In the genomic region with DNA sequence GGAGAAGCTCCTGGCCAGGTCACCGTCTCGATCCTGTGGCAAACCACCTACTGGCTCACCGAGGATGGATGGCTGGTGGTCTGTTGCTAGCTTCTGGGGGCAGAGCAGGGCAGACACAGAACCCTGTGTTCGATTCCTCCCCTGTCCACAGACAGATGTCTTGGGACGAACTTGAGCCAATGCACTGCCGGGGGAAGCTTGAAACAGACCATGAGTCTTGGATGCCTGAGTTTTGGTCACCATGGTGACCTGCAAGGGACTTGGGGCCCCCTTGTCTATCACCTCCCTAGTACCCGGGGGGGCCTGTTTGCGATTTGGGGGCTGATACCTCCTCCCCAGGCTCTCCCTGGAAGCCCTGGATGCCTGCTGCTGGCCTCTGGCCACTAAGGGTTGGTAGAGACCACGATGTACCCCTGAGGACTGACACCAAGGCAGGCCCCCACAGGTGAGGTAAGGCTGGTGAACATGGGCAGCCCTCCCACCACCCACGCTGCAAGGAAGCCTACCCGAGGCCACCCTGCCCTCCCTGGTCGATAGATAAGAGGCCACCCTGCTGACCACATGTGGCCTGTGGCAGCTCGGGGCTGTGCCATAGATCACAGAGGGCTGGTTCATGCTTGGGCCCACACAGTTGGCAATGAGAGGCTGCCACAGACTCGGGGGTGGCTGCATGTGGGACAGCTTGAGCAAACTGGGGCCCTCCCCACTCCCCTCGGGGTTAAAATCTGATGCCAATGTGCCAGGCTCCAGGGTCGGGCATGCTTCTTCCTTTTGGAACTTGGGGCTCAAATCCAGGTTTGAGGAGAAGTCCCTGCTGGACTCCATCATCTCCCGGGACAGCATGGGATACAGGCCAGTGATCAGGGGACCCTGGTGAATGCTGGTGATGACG, we compare ENCODE assay signal across 2 cellular contexts.
TF ChIP-seq lines count a peak whose summit lies in the region.

No MANE protein-coding gene starts in this region.

TF ChIP-seq in IMR-90, 13 proteins besides CTCF, POLR2A, EP300 and RAD21:
- TF ChIP-seq FOS (IDR thresholded peaks at IDR 0.05; ENCODE audit: low read depth, low read length), result no peak
- TF ChIP-seq NFE2L2 (IDR thresholded peaks at IDR 0.05; ENCODE audit: low read depth, low read length), result no peak

TF ChIP-seq in H1, 55 proteins besides CTCF, POLR2A, EP300 and RAD21:
- TF ChIP-seq SUZ12 (IDR thresholded peaks at IDR 0.05; ENCODE audit: low read length), result no peak
- TF ChIP-seq NANOG (IDR thresholded peaks at IDR 0.05; ENCODE audit: insufficient read depth, low read depth, low read length, poor library complexity, severe bottlenecking), result no peak
- TF ChIP-seq POU5F1 (IDR thresholded peaks at IDR 0.05; ENCODE audit: low read depth, low read length), result no peak
- TF ChIP-seq PHF8 (conservative IDR thresholded peaks at IDR 0.05; ENCODE audit: low read depth, low read length), result no peak
- TF ChIP-seq EGR1 (IDR thresholded peaks at IDR 0.05; ENCODE audit: borderline replicate concordance, low read depth, low read length), result no peak
- no peak for TF ChIP-seq GABPA (IDR thresholded peaks at IDR 0.05; ENCODE audit: borderline replicate concordance, insufficient read depth, low read length)
- TF ChIP-seq CREB1 (IDR thresholded peaks at IDR 0.05), result no peak
- no peak for TF ChIP-seq SIN3A (conservative IDR thresholded peaks at IDR 0.05 in 1 of 2, IDR thresholded peaks at IDR 0.05 in 1 of 2; ENCODE audit: low read depth in 1 of 2, low read length in 2 of 2)
- TF ChIP-seq BACH1 (IDR thresholded peaks at IDR 0.05; ENCODE audit: low read length), result no peak
